ENCODE assay signal across 16 cellular contexts in genomic region chr7:8221124-8221523, GRCh38. TPM values are rescaled to one million over a fixed set of nuclear protein-coding genes. Genes with fewer than 3 reads are reported as not detected.
DNase-seq lines count a peak whose midpoint lies in the region; ATAC-seq and TF ChIP-seq lines count a peak whose summit lies in the region.
"Had no signal": no experiment of that assay in that cellular context is flagged by ENCODE, and none has a peak within 500 bp of the region (broad histone marks: within the 10 kb centered on the region; RNA-seq: fewer than 3 reads in every experiment).

No MANE protein-coding gene starts in this region.

- H3K4me1 ChIP-seq in H9 (ENCODE audit: insufficient read depth, low read length): peaks cover 6% of the 10 kb centered on the region; the same call in 1 of the 2 replicates
- peaks cover 10% of the 10 kb centered on the region for H3K4me1 ChIP-seq in ectodermal cell (ENCODE audit: control insufficient read depth, insufficient read depth, low read length)
- H3K4me1 ChIP-seq in mesendoderm (ENCODE audit: control insufficient read depth, low read depth, low read length): no peaks in the 10 kb centered on the region

- no peak overlapping the region for H2AFZ ChIP-seq in H9 (ENCODE audit: low read length)
- H2AFZ ChIP-seq: GM23248 had no signal

- H4K20me1 ChIP-seq in H9 (ENCODE audit: control insufficient read depth, insufficient read depth, insufficient read length): no peaks in the 10 kb centered on the region

- peaks cover 0 to 13% (median 0%) of the 10 kb centered on the region in 3 experiments; a peak in 2 of 7 replicates for H3K36me3 Mint-ChIP-seq in H9 (ENCODE audit: insufficient read depth in 1 of 3, low read depth in 3 of 3)
- no peaks in the 10 kb centered on the region for H3K36me3 Mint-ChIP-seq in stimulated activated memory B cell treated with anti-CD40 and anti-IgM and Interleukin-4, amounts not matched to agents 10 μg/mL and 1 μg/mL and 100 μg/mL, for 72 hours
- H3K36me3 Mint-ChIP-seq: CD4-positive, alpha-beta memory T cell had no signal

- H3K18ac ChIP-seq in H9 (ENCODE audit: insufficient read length, low read depth, low read length): peak overlapping the region; percentile 57
- H3K18ac ChIP-seq in mesendoderm (ENCODE audit: low read length): peak overlapping the region; percentile 52

- no peak overlapping the region for H4K91ac ChIP-seq in H9 (ENCODE audit: insufficient read length, low read depth, low read length)

- H3K36me3 ChIP-seq in ectodermal cell (ENCODE audit: control insufficient read depth, insufficient read depth, low read length): no peaks in the 10 kb centered on the region
- no peaks in the 10 kb centered on the region for H3K36me3 ChIP-seq in mesendoderm (ENCODE audit: control insufficient read depth, insufficient read depth, low read length)

- H3K27me3 Mint-ChIP-seq in H9 (ENCODE audit: low read depth): no peaks in the 10 kb centered on the region; the same call in 1 of the 2 replicates
- peaks cover 4% of the 10 kb centered on the region for H3K27me3 Mint-ChIP-seq in stimulated activated memory B cell treated with anti-CD40 and anti-IgM and Interleukin-4, amounts not matched to agents 10 μg/mL and 1 μg/mL and 100 μg/mL, for 72 hours

- no peaks in the 10 kb centered on the region for H3K79me2 ChIP-seq in H9 (ENCODE audit: insufficient read depth, low read length)
- H3K79me2 ChIP-seq in mesendoderm (ENCODE audit: control insufficient read depth, insufficient read depth, low read length): no peaks in the 10 kb centered on the region

- peak overlapping the region; percentile 68 to 92 (median 89) for H3K27ac Mint-ChIP-seq in H9
- no peak overlapping the region for H3K27ac Mint-ChIP-seq in stimulated activated memory B cell treated with anti-CD40 and anti-IgM and Interleukin-4, amounts not matched to agents 10 μg/mL and 1 μg/mL and 100 μg/mL, for 72 hours
- H3K27ac Mint-ChIP-seq: CD4-positive, alpha-beta memory T cell; HFFc6 had no signal

- H3K4me3 ChIP-seq in ectodermal cell (ENCODE audit: insufficient read depth, low read depth, low read length): no peak overlapping the region
- H3K4me3 ChIP-seq in mesendoderm (ENCODE audit: low read length): no peak overlapping the region
- H3K4me3 ChIP-seq: GM23248 had no signal

- peaks cover 38 to 41% of the 10 kb centered on the region in 2 experiments for H3K4me1 Mint-ChIP-seq in H9
- H3K4me1 Mint-ChIP-seq in stimulated activated memory B cell treated with anti-CD40 and anti-IgM and Interleukin-4, amounts not matched to agents 10 μg/mL and 1 μg/mL and 100 μg/mL, for 72 hours: no peaks in the 10 kb centered on the region

- H2BK12ac ChIP-seq in H9 (ENCODE audit: insufficient read length, low read depth, low read length): no peak overlapping the region

- H3T11ph ChIP-seq in H9 (ENCODE audit: low read length): no peak overlapping the region

- H3K23ac ChIP-seq in H9 (ENCODE audit: insufficient read length, low read depth, low read length): no peak overlapping the region
- no peak overlapping the region for H3K23ac ChIP-seq in mesendoderm (ENCODE audit: low read length)

- H4K8ac ChIP-seq in H9 (replicated peaks; ENCODE audit: insufficient read length, low read depth, low read length): no peak overlapping the region
- H4K8ac ChIP-seq in mesendoderm (ENCODE audit: low read depth, low read length): no peak overlapping the region

- DNase-seq in H9 (no peak), mesendoderm (peak; percentile 59), retina (no peak), COR-L47 (lab: John Stamatoyannopoulos, UW) (no peak), ureter (ENCODE audit: low spot score) (no peak)
- DNase-seq: BE2C; CD4-positive, alpha-beta memory T cell; DMS53; GM23248; HCEC 1CT; HFFc6 had no signal

- peak overlapping the region in 1 of 2 experiments; percentile 24; a peak in 2 of 5 replicates for H3K4me3 Mint-ChIP-seq in H9
- H3K4me3 Mint-ChIP-seq in stimulated activated memory B cell treated with anti-CD40 and anti-IgM and Interleukin-4, amounts not matched to agents 10 μg/mL and 1 μg/mL and 100 μg/mL, for 72 hours: no peak overlapping the region
- H3K4me3 Mint-ChIP-seq: CD4-positive, alpha-beta memory T cell; HFFc6 had no signal

- H3K56ac ChIP-seq in H9 (ENCODE audit: insufficient read length, low read depth, low read length) (no peak overlapping the region), mesendoderm (ENCODE audit: low read length) (no peak overlapping the region)

- H3K27ac ChIP-seq in H9 (ENCODE audit: insufficient read length, low read depth, low read length): peak overlapping the region; percentile 52
- peak overlapping the region; percentile 83 for H3K27ac ChIP-seq in ectodermal cell (ENCODE audit: insufficient read depth, low read depth, low read length, poor library complexity, severe bottlenecking)
- H3K27ac ChIP-seq in mesendoderm (ENCODE audit: low read depth, low read length): no peak overlapping the region
- H3K27ac ChIP-seq: C4-2B, GM23248, KMS-11 had no signal

- H2BK5ac ChIP-seq in H9 (ENCODE audit: insufficient read length, low read length): no peak overlapping the region
- H2BK5ac ChIP-seq in mesendoderm (ENCODE audit: low read length): no peak overlapping the region

- H2AK5ac ChIP-seq in H9 (ENCODE audit: insufficient read length, low read length) (no peak overlapping the region), mesendoderm (ENCODE audit: low read length) (no peak overlapping the region)

- H3K4ac ChIP-seq in H9 (ENCODE audit: low read depth, low read length): no peak overlapping the region; the same call in 1 of the 2 replicates
- no peak overlapping the region for H3K4ac ChIP-seq in mesendoderm (ENCODE audit: low read depth, low read length)

- no CpG with 5 or more reads among the region's 7 CpGs for WGBS in H9 (ENCODE audit: extremely low coverage, insufficient read length, low lambda C conversion rate)
- WGBS in ectodermal cell, 2 experiments: 64 to 65% methylated on average over 7 of the region's 7 CpGs
- WGBS in mesendoderm (ENCODE audit: extremely low coverage, insufficient coverage, low lambda C conversion rate): no CpG with 5 or more reads among the region's 7 CpGs

- H3K27me3 ChIP-seq in H9 (ENCODE audit: insufficient read depth, low read length) (no peaks in the 10 kb centered on the region), ectodermal cell (ENCODE audit: control insufficient read depth, insufficient read depth, low read length, poor library complexity, severe bottlenecking) (no peaks in the 10 kb centered on the region), mesendoderm (ENCODE audit: insufficient read depth, low read length, poor library complexity) (no peaks in the 10 kb centered on the region)
- H3K27me3 ChIP-seq: BE2C had no signal

- H3K14ac ChIP-seq in H9 (ENCODE audit: insufficient read depth, low read length): no peak overlapping the region; the same call in 1 of the 2 replicates

- H4K5ac ChIP-seq in H9 (ENCODE audit: insufficient read length, low read depth, low read length): no peak overlapping the region
- no peak overlapping the region for H4K5ac ChIP-seq in mesendoderm (ENCODE audit: low read length)

- no peak overlapping the region for H3K9ac ChIP-seq in H9 (ENCODE audit: extremely low read depth, insufficient read length, low read length)
- H3K9ac ChIP-seq in mesendoderm (ENCODE audit: low read length): no peak overlapping the region
- H3K9ac ChIP-seq: GM23248, KMS-11 had no signal

- no peaks in the 10 kb centered on the region for H3K23me2 ChIP-seq in H9 (ENCODE audit: insufficient read length, low read depth, low read length, poor library complexity, severe bottlenecking)

- H2BK20ac ChIP-seq in H9 (ENCODE audit: low read depth, low read length, poor library complexity, severe bottlenecking): no peak overlapping the region

- H3K4me2 ChIP-seq in H9 (ENCODE audit: insufficient read depth, insufficient read length, low read length) (peak overlapping the region; percentile 44), mesendoderm (ENCODE audit: low read length) (no peak overlapping the region)
- H3K4me2 ChIP-seq: KMS-11 had no signal

- H2BK15ac ChIP-seq in H9 (ENCODE audit: low read depth, low read length): no peak overlapping the region
- H2BK15ac ChIP-seq in mesendoderm (replicated peaks; ENCODE audit: low read depth): no peak overlapping the region

- H2BK120ac ChIP-seq in H9 (ENCODE audit: low read depth, low read length, poor library complexity, severe bottlenecking) (peak overlapping the region; percentile 12), mesendoderm (ENCODE audit: low read depth, low read length) (no peak overlapping the region)

- ATAC-seq in stimulated activated memory B cell treated with anti-CD40 and anti-IgM and Interleukin-4, amounts not matched to agents 10 μg/mL and 1 μg/mL and 100 μg/mL, for 72 hours: peak; percentile 20
- ATAC-seq: HepG2 had no signal

- H3K79me1 ChIP-seq in H9 (ENCODE audit: insufficient read depth, low read depth, low read length, poor library complexity, severe bottlenecking) (no peaks in the 10 kb centered on the region), mesendoderm (ENCODE audit: low read length) (no peaks in the 10 kb centered on the region)

- H3K9me3 Mint-ChIP-seq in H9: no peaks in the 10 kb centered on the region
- H3K9me3 Mint-ChIP-seq in stimulated activated memory B cell treated with anti-CD40 and anti-IgM and Interleukin-4, amounts not matched to agents 10 μg/mL and 1 μg/mL and 100 μg/mL, for 72 hours: no peaks in the 10 kb centered on the region
- H3K9me3 Mint-ChIP-seq: CD4-positive, alpha-beta memory T cell; HFFc6 had no signal

- H3K9me3 ChIP-seq in H9 (ENCODE audit: control insufficient read depth, low read depth, low read length) (no peaks in the 10 kb centered on the region), ectodermal cell (ENCODE audit: control insufficient read depth, low read length) (no peaks in the 10 kb centered on the region)
- H3K9me3 ChIP-seq: BE2C had no signal

- no peak for TF ChIP-seq CTCF in H9 (conservative IDR thresholded peaks at IDR 0.05)

RNA-seq across cellular contexts. Expression of gene ICA1, which starts 40.8 kb away (rescaled TPM):
- 28.8 and 29.2 TPM in 2 replicates for total RNA-seq in H9 (2021)
- polyA plus RNA-seq in ectodermal cell (2013, experiment 1 of 4): 8.4 TPM
- 6.1 TPM for polyA plus RNA-seq in ectodermal cell (2013, experiment 2 of 4)
- 6.3 TPM for polyA plus RNA-seq in ectodermal cell (2013, experiment 3 of 4)
- 7.3 TPM for polyA plus RNA-seq in ectodermal cell (2013, experiment 4 of 4)
- 14.0 TPM for polyA plus RNA-seq in mesendoderm (2013, experiment 1 of 2)
- 15.1 TPM for polyA plus RNA-seq in mesendoderm (2013, experiment 2 of 2)
- 74.6 TPM for total RNA-seq in ureter
- total RNA-seq: GM23248, HFFc6 had no signal
- polyA plus RNA-seq: GM23248, HepG2 had no signal
